Comparison of ENCODE assay signal across 8 cellular contexts in genomic region chr2:126288362-126288761, GRCh38.
"Had no signal": no experiment of that assay in that cellular context is flagged by ENCODE, and none has a peak within 500 bp of the region (broad histone marks: within the 10 kb centered on the region; RNA-seq: fewer than 3 reads in every experiment).

No MANE protein-coding gene starts in this region.

- FAIRE-seq: G401.6, GM12878, GM12891, GM12892, GM18507, GM19239 had no signal

- DNase-seq: GDM1, GF-D8 had no signal

- ATAC-seq: GM12878 had no signal

- H3K4me3 ChIP-seq: GM12878 had no signal
